In the genomic region with DNA sequence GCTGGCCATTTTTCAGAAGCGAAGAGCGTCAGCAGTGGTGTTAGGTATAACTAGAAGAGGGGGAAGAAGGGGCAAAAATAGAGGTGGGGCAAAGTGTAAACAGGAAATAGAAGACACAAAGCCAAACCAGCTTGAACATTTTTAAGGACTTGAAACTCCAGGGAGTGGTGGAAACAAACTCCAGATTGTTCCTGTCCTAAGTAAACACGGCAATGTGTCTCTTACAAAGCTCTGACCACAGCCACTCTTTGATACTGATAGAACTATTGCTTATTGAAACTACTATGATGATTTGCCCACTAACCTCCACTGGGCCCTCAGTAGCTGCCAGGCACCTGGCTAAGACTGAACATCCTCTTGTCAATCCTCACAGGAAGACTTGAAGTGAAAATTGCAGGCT, we compare ENCODE assay signal across 16 cellular contexts. TPM values are rescaled to one million over a fixed set of nuclear protein-coding genes. Genes with fewer than 3 reads are reported as not detected.
DNase-seq lines count a peak whose midpoint lies in the region; ATAC-seq and TF ChIP-seq lines count a peak whose summit lies in the region.
"Had no signal": no experiment of that assay in that cellular context is flagged by ENCODE, and none has a peak within 500 bp of the region (broad histone marks: within the 10 kb centered on the region; RNA-seq: fewer than 3 reads in every experiment).

No MANE protein-coding gene starts in this region.

- no peaks in the 10 kb centered on the region for H3K79me2 ChIP-seq in MM.1S (ENCODE audit: low read length)

- CTCF ChIA-PET in CD8-positive, alpha-beta memory T cell (lab: Charles Lee), result interaction anchor here (1.7 to 3.7 kb wide), 2 partner anchors 9 to 61 kb away, joined by 11 to 17 read pairs; no protein-coding TSS in a partner anchor
- CTCF ChIA-PET in activated CD8-positive, alpha-beta T cell treated with anti-CD3 and anti-CD28 coated beads for 36 hours (lab: Charles Lee), result interaction anchor here (0.9 to 4.6 kb wide), 5 partner anchors 9 to 332 kb away, joined by 3 to 21 read pairs (median 17); no protein-coding TSS in a partner anchor

- peak overlapping the region in 4 of 8 donors; percentile 23 to 68 (median 54) for H3K27ac Mint-ChIP-seq in CD8-positive, alpha-beta memory T cell
- no peak overlapping the region for H3K27ac Mint-ChIP-seq in activated CD8-positive, alpha-beta T cell treated with anti-CD3 and anti-CD28 coated beads for 36 hours
- no peak overlapping the region for H3K27ac Mint-ChIP-seq in mesothelial cell of epicardium
- H3K27ac Mint-ChIP-seq: stimulated activated effector memory CD8-positive, alpha-beta T cell treated with anti-CD3 and anti-CD28 coated beads, Interleukin-12 subunit alpha, Interleukin-12 subunit beta, amount 100 ng/mL, for 72 hours had no signal

- POLR2A ChIA-PET in CD8-positive, alpha-beta memory T cell (lab: Charles Lee), result no interaction called here
- POLR2A ChIA-PET in activated CD8-positive, alpha-beta T cell treated with anti-CD3 and anti-CD28 coated beads for 36 hours (lab: Charles Lee), result interaction anchor here (1.5 kb wide), 1 partner anchor 14 kb away, joined by 3 read pairs; no protein-coding TSS in a partner anchor

- H3K4me2 ChIP-seq in MM.1S (ENCODE audit: low read depth, low read length), result no peak overlapping the region

- H3K4me1 Mint-ChIP-seq in CD8-positive, alpha-beta memory T cell, result peaks cover 5 to 14% (median 10%) of the 10 kb centered on the region in 3 donors
- H3K4me1 Mint-ChIP-seq in activated CD8-positive, alpha-beta T cell treated with anti-CD3 and anti-CD28 coated beads for 36 hours (ENCODE audit: low read depth), result peaks cover 8% of the 10 kb centered on the region
- peaks cover 5% of the 10 kb centered on the region for H3K4me1 Mint-ChIP-seq in mesothelial cell of epicardium

- no peaks in the 10 kb centered on the region for H3K9me3 Mint-ChIP-seq in CD8-positive, alpha-beta memory T cell
- no peaks in the 10 kb centered on the region for H3K9me3 Mint-ChIP-seq in activated CD8-positive, alpha-beta T cell treated with anti-CD3 and anti-CD28 coated beads for 36 hours
- H3K9me3 Mint-ChIP-seq in mesothelial cell of epicardium, result no peaks in the 10 kb centered on the region
- H3K9me3 Mint-ChIP-seq: stimulated activated effector memory CD8-positive, alpha-beta T cell treated with anti-CD3 and anti-CD28 coated beads, Interleukin-12 subunit alpha, Interleukin-12 subunit beta, amount 100 ng/mL, for 72 hours had no signal

- intact Hi-C loops in activated CD8-positive, alpha-beta T cell treated with anti-CD3 and anti-CD28 coated beads for 36 hours (cut with micrococcal nuclease), result loop anchor here (5.0 kb wide), 1 partner anchor 59 kb away; a partner anchor contains a TSS

- H3K9me2 ChIP-seq in MM.1S (replicated peaks; ENCODE audit: insufficient read depth, low read length), result no peaks in the 10 kb centered on the region

- peak; percentile 30 for DNase-seq in NCI-H510A treated with DMSO at 0.1 percent for 48 hours (lab: John Stamatoyannopoulos, UW)
- DNase-seq in NCI-H510A (lab: John Stamatoyannopoulos, UW), result no peak
- no peak for DNase-seq in CD8-positive, alpha-beta memory T cell
- no peak for DNase-seq in activated CD8-positive, alpha-beta T cell treated with anti-CD3 and anti-CD28 coated beads for 36 hours
- DNase-seq in mesothelial cell of epicardium (ENCODE audit: low spot score in 2 of 2, unreplicated experiment in 2 of 2), result no peak
- DNase-seq in MM.1S, result no peak
- DNase-seq in occipital lobe (lab: John Stamatoyannopoulos, UW), result no peak
- DNase-seq: activated CD4-positive, CD25-positive, alpha-beta regulatory T cell treated with anti-CD3 and anti-CD28 coated beads, Interleukin-2, amount 50 U/mL, for 72 hours; C1 segment of cervical spinal cord; foreskin melanocyte; NCI-H1417 treated with DMSO at 0.1 percent for 48 hours; NCI-H226; upper lobe of left lung had no signal

- H3K36me3 ChIP-seq in CD8-positive, alpha-beta memory T cell (ENCODE audit: insufficient read depth, low read length), result no peaks in the 10 kb centered on the region
- H3K36me3 ChIP-seq in MM.1S (replicated peaks; ENCODE audit: insufficient read depth, low read length), result no peaks in the 10 kb centered on the region
- H3K36me3 ChIP-seq: upper lobe of left lung had no signal

- no peak overlapping the region for H3K27ac ChIP-seq in CD8-positive, alpha-beta memory T cell (ENCODE audit: low read depth, low read length)
- H3K27ac ChIP-seq in MM.1S (ENCODE audit: low read length), result no peak overlapping the region
- H3K27ac ChIP-seq: coronary artery had no signal

- no peak overlapping the region for H3K9ac ChIP-seq in MM.1S (ENCODE audit: low read length)

- H3K4me3 ChIP-seq in CD8-positive, alpha-beta memory T cell (ENCODE audit: low read length), result no peak overlapping the region
- no peak overlapping the region for H3K4me3 ChIP-seq in MM.1S (ENCODE audit: low read length)
- H3K4me3 ChIP-seq: coronary artery had no signal

- peaks cover 10 to 25% of the 10 kb centered on the region in 2 donors for H3K27me3 Mint-ChIP-seq in CD8-positive, alpha-beta memory T cell
- H3K27me3 Mint-ChIP-seq in activated CD8-positive, alpha-beta T cell treated with anti-CD3 and anti-CD28 coated beads for 36 hours, result peaks cover 4% of the 10 kb centered on the region
- peaks cover 17% of the 10 kb centered on the region for H3K27me3 Mint-ChIP-seq in mesothelial cell of epicardium (ENCODE audit: low read depth)

- no peaks in the 10 kb centered on the region for H3K27me3 ChIP-seq in CD8-positive, alpha-beta memory T cell (ENCODE audit: insufficient read depth, low read length, poor library complexity, severe bottlenecking)
- no peaks in the 10 kb centered on the region for H3K27me3 ChIP-seq in MM.1S (replicated peaks; ENCODE audit: insufficient read depth, low read length)
- H3K27me3 ChIP-seq: upper lobe of left lung had no signal

- no peaks in the 10 kb centered on the region for H4K20me1 ChIP-seq in MM.1S (ENCODE audit: insufficient read depth, low read length)

- no peak overlapping the region for H2AFZ ChIP-seq in MM.1S (ENCODE audit: low read length)

- no peak for ATAC-seq in activated CD8-positive, alpha-beta T cell treated with anti-CD3 and anti-CD28 coated beads for 36 hours
- ATAC-seq in HG03342 (IDR thresholded peaks at IDR 0.05; ENCODE audit: unreplicated experiment), result no peak
- ATAC-seq: stimulated activated effector memory CD8-positive, alpha-beta T cell treated with anti-CD3 and anti-CD28 coated beads, Interleukin-12 subunit alpha, Interleukin-12 subunit beta, amount 100 ng/mL, for 72 hours had no signal

- peak overlapping the region; percentile 43 to 80 (median 70) for H3K4me3 Mint-ChIP-seq in CD8-positive, alpha-beta memory T cell
- H3K4me3 Mint-ChIP-seq in activated CD8-positive, alpha-beta T cell treated with anti-CD3 and anti-CD28 coated beads for 36 hours, result peak overlapping the region; percentile 75
- H3K4me3 Mint-ChIP-seq in mesothelial cell of epicardium, result peak overlapping the region; percentile 26

- peaks cover 27% of the 10 kb centered on the region for H3F3A ChIP-seq in MM.1S (ENCODE audit: insufficient read depth, low read length)

- no peaks in the 10 kb centered on the region for H3K9me3 ChIP-seq in CD8-positive, alpha-beta memory T cell (ENCODE audit: low read length)
- no peaks in the 10 kb centered on the region for H3K9me3 ChIP-seq in MM.1S (replicated peaks; ENCODE audit: insufficient read depth, low read length)
- H3K9me3 ChIP-seq: upper lobe of left lung had no signal

- TF ChIP-seq CTCF in activated CD8-positive, alpha-beta T cell treated with anti-CD3 and anti-CD28 coated beads for 36 hours (IDR thresholded peaks at IDR 0.05), result no peak
- TF ChIP-seq CTCF in mesothelial cell of epicardium (IDR thresholded peaks at IDR 0.05; ENCODE audit: unreplicated experiment) (no peak), MM.1S (IDR thresholded peaks at IDR 0.05; ENCODE audit: low read length) (no peak)

- H3K36me3 Mint-ChIP-seq in CD8-positive, alpha-beta memory T cell, result no peaks in the 10 kb centered on the region
- H3K36me3 Mint-ChIP-seq in activated CD8-positive, alpha-beta T cell treated with anti-CD3 and anti-CD28 coated beads for 36 hours (ENCODE audit: low read depth), result no peaks in the 10 kb centered on the region
- no peaks in the 10 kb centered on the region for H3K36me3 Mint-ChIP-seq in mesothelial cell of epicardium
- H3K36me3 Mint-ChIP-seq: stimulated activated effector memory CD8-positive, alpha-beta T cell treated with anti-CD3 and anti-CD28 coated beads, Interleukin-12 subunit alpha, Interleukin-12 subunit beta, amount 100 ng/mL, for 72 hours had no signal

- H3K4me1 ChIP-seq in CD8-positive, alpha-beta memory T cell (ENCODE audit: insufficient read depth, low read length), result peaks cover 5% of the 10 kb centered on the region
- H3K4me1 ChIP-seq in MM.1S (ENCODE audit: low read length), result peaks cover 48% of the 10 kb centered on the region

RNA-seq across cellular contexts. Expression of a gene that starts 20.8 kb away (rescaled TPM):
- under 1 TPM; 0.74 to 0.78 TPM for total RNA-seq in CD8-positive, alpha-beta memory T cell
- 2.0 TPM for polyA plus RNA-seq in CD8-positive, alpha-beta memory T cell
- total RNA-seq in activated CD8-positive, alpha-beta T cell treated with anti-CD3 and anti-CD28 coated beads for 36 hours, result 1 to 10 TPM; 2.4 to 2.7 TPM
- total RNA-seq in mesothelial cell of epicardium (2.5 to 2.9 TPM (median 2.9 TPM) in 3 replicates), occipital lobe (1.2 TPM)

RNA-seq across cellular contexts. Expression of a gene that starts 56.9 kb away (rescaled TPM):
- 1 to 10 TPM; 6.0 to 8.2 TPM for total RNA-seq in CD8-positive, alpha-beta memory T cell
- 11.0 TPM for polyA plus RNA-seq in CD8-positive, alpha-beta memory T cell
- total RNA-seq in activated CD8-positive, alpha-beta T cell treated with anti-CD3 and anti-CD28 coated beads for 36 hours, result 1 to 10 TPM; 2.9 to 3.3 TPM
- total RNA-seq in mesothelial cell of epicardium (10.8 to 11.4 TPM (median 11.0 TPM) in 3 replicates), occipital lobe (0.78 TPM)
